ENCODE assay signal across 10 cellular contexts in the genomic region with DNA sequence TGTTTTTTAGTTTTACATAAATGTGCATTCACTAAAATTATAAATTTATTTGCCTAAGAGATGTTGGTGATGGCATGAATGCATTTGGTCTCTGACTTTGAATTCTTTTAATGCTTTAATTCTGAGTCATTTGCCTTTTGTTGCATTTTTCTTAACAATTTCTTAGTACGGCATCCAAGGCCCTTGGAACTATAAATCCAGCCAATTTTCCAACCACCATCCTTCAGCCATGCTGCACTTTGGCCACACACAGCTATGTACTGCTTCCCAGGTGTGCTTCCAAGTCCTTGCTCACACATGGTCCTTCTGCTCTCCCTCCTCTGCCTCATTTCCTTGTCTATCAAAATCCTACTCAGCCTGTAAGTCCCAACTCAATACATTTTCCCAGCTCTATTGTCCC.
DNase-seq lines count a peak whose midpoint lies in the region; ATAC-seq, FAIRE-seq and TF ChIP-seq lines count a peak whose summit lies in the region.
"Had no signal": no experiment of that assay in that cellular context is flagged by ENCODE, and none has a peak within 500 bp of the region (broad histone marks: within the 10 kb centered on the region; RNA-seq: fewer than 3 reads in every experiment).

No MANE protein-coding gene starts in this region.

- H3K36me3 Mint-ChIP-seq in astrocyte (ENCODE audit: low read depth, unreplicated experiment), result peaks cover 11% of the 10 kb centered on the region
- H3K36me3 Mint-ChIP-seq in mesothelial cell of epicardium, result peaks cover 18% of the 10 kb centered on the region
- peaks cover 72% of the 10 kb centered on the region for H3K36me3 Mint-ChIP-seq in activated T-cell treated with anti-CD3 and anti-CD28 coated beads, Interleukin-2, amount 50 U/mL, for 24 hours (ENCODE audit: low read depth)
- H3K36me3 Mint-ChIP-seq in CD8-positive, alpha-beta memory T cell, result peaks cover 5 to 67% (median 33%) of the 10 kb centered on the region in 3 donors

- no peak for TF ChIP-seq RAD21 in liver (IDR thresholded peaks at IDR 0.05)

- 89% methylated on average over 1 of the region's 1 CpG for WGBS in liver
- WGBS in right lobe of liver (ENCODE audit: insufficient coverage, low coverage, low lambda C conversion rate, missing lambda C conversion rate), result 63% methylated on average over 1 of the region's 1 CpG

- TF ChIP-seq CTCF in liver (IDR thresholded peaks at IDR 0.05; ENCODE audit: low read depth, low read length, missing input control) (no peak), right lobe of liver (IDR thresholded peaks at IDR 0.05) (no peak), astrocyte (IDR thresholded peaks at IDR 0.05; ENCODE audit: insufficient read depth, low read depth, low read length) (no peak), mesothelial cell of epicardium (IDR thresholded peaks at IDR 0.05; ENCODE audit: unreplicated experiment) (no peak)

- H3K9me3 ChIP-seq in liver (ENCODE audit: control insufficient read depth in 4 of 4, low read length in 3 of 4) (no peaks in the 10 kb centered on the region), right lobe of liver (no peaks in the 10 kb centered on the region), astrocyte (ENCODE audit: insufficient read depth, low read depth, low read length) (no peaks in the 10 kb centered on the region)
- H3K9me3 ChIP-seq in CD8-positive, alpha-beta memory T cell (ENCODE audit: low read length), result no peaks in the 10 kb centered on the region

- peak overlapping the region; percentile 38 for H3K27ac Mint-ChIP-seq in astrocyte (ENCODE audit: unreplicated experiment)
- H3K27ac Mint-ChIP-seq in mesothelial cell of epicardium, result peak overlapping the region; percentile 94
- no peak overlapping the region for H3K27ac Mint-ChIP-seq in activated T-cell treated with anti-CD3 and anti-CD28 coated beads, Interleukin-2, amount 50 U/mL, for 24 hours
- peak overlapping the region in 1 of 8 donors; percentile 56 for H3K27ac Mint-ChIP-seq in CD8-positive, alpha-beta memory T cell

- H2AFZ ChIP-seq in astrocyte (ENCODE audit: low read depth, low read length), result no peak overlapping the region

- H3K27ac ChIP-seq in liver (ENCODE audit: low read depth in 1 of 2, low read length in 2 of 2), result peak overlapping the region; percentile 22 to 84
- peak overlapping the region in 1 of 3 donors; percentile 72 for H3K27ac ChIP-seq in right lobe of liver
- peak overlapping the region; percentile 35 for H3K27ac ChIP-seq in astrocyte (ENCODE audit: low read depth, low read length)
- no peak overlapping the region for H3K27ac ChIP-seq in CD8-positive, alpha-beta memory T cell (ENCODE audit: low read depth, low read length)

- H3K27me3 Mint-ChIP-seq in astrocyte (ENCODE audit: low read depth, unreplicated experiment) (no peaks in the 10 kb centered on the region), mesothelial cell of epicardium (ENCODE audit: low read depth) (no peaks in the 10 kb centered on the region)
- no peaks in the 10 kb centered on the region for H3K27me3 Mint-ChIP-seq in activated T-cell treated with anti-CD3 and anti-CD28 coated beads, Interleukin-2, amount 50 U/mL, for 24 hours
- H3K27me3 Mint-ChIP-seq in CD8-positive, alpha-beta memory T cell, result no peaks in the 10 kb centered on the region

- no peak for DNase-seq in right lobe of liver
- DNase-seq in astrocyte (ENCODE audit: low read depth), result peak; percentile 92
- no peak for DNase-seq in mesothelial cell of epicardium (ENCODE audit: low spot score in 2 of 2, unreplicated experiment in 2 of 2)
- no peak for DNase-seq in NCI-H524 treated with DMSO at 0.1 percent for 48 hours (lab: John Stamatoyannopoulos, UW)
- no peak for DNase-seq in activated T-cell treated with anti-CD3 and anti-CD28 coated beads, Interleukin-2, amount 50 U/mL, for 24 hours
- no peak for DNase-seq in CD8-positive, alpha-beta memory T cell
- DNase-seq: activated naive CD4-positive, alpha-beta T cell treated with Interleukin-2 at 50 U/mL for 16 hours; left colon had no signal

- CTCF ChIA-PET in CD8-positive, alpha-beta memory T cell (lab: Charles Lee), result interaction anchor here (0.8 kb wide), 1 partner anchor 18 kb away, joined by 3 read pairs; no protein-coding TSS in a partner anchor

- H3K4me3 Mint-ChIP-seq in astrocyte (ENCODE audit: unreplicated experiment) (no peak overlapping the region), mesothelial cell of epicardium (no peak overlapping the region)
- H3K4me3 Mint-ChIP-seq in activated T-cell treated with anti-CD3 and anti-CD28 coated beads, Interleukin-2, amount 50 U/mL, for 24 hours, result no peak overlapping the region
- no peak overlapping the region for H3K4me3 Mint-ChIP-seq in CD8-positive, alpha-beta memory T cell

- no peak for TF ChIP-seq POLR2A in right lobe of liver (IDR thresholded peaks at IDR 0.05)

- H3K9ac ChIP-seq in liver (ENCODE audit: low read depth in 1 of 2, low read length in 2 of 2) (no peak overlapping the region), astrocyte (ENCODE audit: low read length) (peak overlapping the region; percentile 6)

- H4K20me1 ChIP-seq in astrocyte (ENCODE audit: insufficient read depth, low read length), result no peaks in the 10 kb centered on the region

- no peak for ATAC-seq in right lobe of liver
- no peak for ATAC-seq in HG03457 (IDR thresholded peaks at IDR 0.05; ENCODE audit: unreplicated experiment)
- ATAC-seq: left colon had no signal

- H3K27me3 ChIP-seq in liver (ENCODE audit: control insufficient read depth in 4 of 4, insufficient read depth in 4 of 4, low read length in 3 of 4), result no peaks in the 10 kb centered on the region
- no peaks in the 10 kb centered on the region for H3K27me3 ChIP-seq in right lobe of liver
- H3K27me3 ChIP-seq in astrocyte (ENCODE audit: insufficient read depth, low read length), result no peaks in the 10 kb centered on the region
- H3K27me3 ChIP-seq in CD8-positive, alpha-beta memory T cell (ENCODE audit: insufficient read depth, low read length, poor library complexity, severe bottlenecking), result no peaks in the 10 kb centered on the region

- H3K4me2 ChIP-seq in astrocyte (ENCODE audit: low read length), result peak overlapping the region; percentile 16

- H3K79me2 ChIP-seq in astrocyte (ENCODE audit: insufficient read depth, low read length), result no peaks in the 10 kb centered on the region

- POLR2A ChIA-PET in CD8-positive, alpha-beta memory T cell (lab: Charles Lee), result no interaction called here

- H3K4me1 Mint-ChIP-seq in astrocyte (ENCODE audit: low read depth, unreplicated experiment) (peaks cover 32% of the 10 kb centered on the region), mesothelial cell of epicardium (peaks cover 60% of the 10 kb centered on the region)
- H3K4me1 Mint-ChIP-seq in activated T-cell treated with anti-CD3 and anti-CD28 coated beads, Interleukin-2, amount 50 U/mL, for 24 hours (ENCODE audit: low read depth), result peaks cover 76% of the 10 kb centered on the region
- H3K4me1 Mint-ChIP-seq in CD8-positive, alpha-beta memory T cell, result peaks cover 39 to 54% (median 47%) of the 10 kb centered on the region in 3 donors

- FAIRE-seq in astrocyte (lab: Jason Lieb, UNC), result peak; percentile 90

- intact Hi-C loops in right lobe of liver (cut with DNase I), result loop anchor here (10.0 kb wide), 1 partner anchor 68 kb away; no protein-coding TSS in a partner anchor

- H3K9me3 Mint-ChIP-seq in astrocyte (ENCODE audit: unreplicated experiment) (no peaks in the 10 kb centered on the region), mesothelial cell of epicardium (no peaks in the 10 kb centered on the region)
- peaks cover 3% of the 10 kb centered on the region for H3K9me3 Mint-ChIP-seq in activated T-cell treated with anti-CD3 and anti-CD28 coated beads, Interleukin-2, amount 50 U/mL, for 24 hours
- H3K9me3 Mint-ChIP-seq in CD8-positive, alpha-beta memory T cell, result no peaks in the 10 kb centered on the region

- H3K36me3 ChIP-seq in liver (ENCODE audit: control insufficient read depth in 4 of 4, insufficient read depth in 3 of 4, low read depth in 1 of 4, low read length in 3 of 4) (peaks cover 0 to 2% (median 0%) of the 10 kb centered on the region in 4 donors), right lobe of liver (no peaks in the 10 kb centered on the region), astrocyte (ENCODE audit: insufficient read depth, low read length) (no peaks in the 10 kb centered on the region)
- peaks cover 11% of the 10 kb centered on the region for H3K36me3 ChIP-seq in CD8-positive, alpha-beta memory T cell (ENCODE audit: insufficient read depth, low read length)

- H3K4me1 ChIP-seq in liver (ENCODE audit: control insufficient read depth in 4 of 4, insufficient read depth in 4 of 4, low read length in 3 of 4) (peaks cover 17 to 66% (median 54%) of the 10 kb centered on the region in 4 donors), right lobe of liver (peaks cover 0 to 81% (median 36%) of the 10 kb centered on the region in 4 donors), astrocyte (ENCODE audit: insufficient read depth, low read length) (peaks cover 42% of the 10 kb centered on the region)
- H3K4me1 ChIP-seq in CD8-positive, alpha-beta memory T cell (ENCODE audit: insufficient read depth, low read length), result peaks cover 65% of the 10 kb centered on the region

- H3K4me3 ChIP-seq in liver (ENCODE audit: low read depth in 1 of 3, low read length in 3 of 3) (no peak overlapping the region), right lobe of liver (no peak overlapping the region), astrocyte (ENCODE audit: insufficient read depth, low read depth, low read length) (no peak overlapping the region)
- H3K4me3 ChIP-seq in CD8-positive, alpha-beta memory T cell (ENCODE audit: low read length), result no peak overlapping the region

TF ChIP-seq in liver, 16 proteins besides CTCF, POLR2A, EP300 and RAD21 (continues in another document):
- TF ChIP-seq GABPA (IDR thresholded peaks at IDR 0.05 in 1 of 2, conservative IDR thresholded peaks at IDR 0.05 in 1 of 2) (no peak), YY1 (IDR thresholded peaks at IDR 0.05) (no peak), SP1 (IDR thresholded peaks at IDR 0.05) (no peak), NR2F2 (IDR thresholded peaks at IDR 0.05) (no peak), RXRA (IDR thresholded peaks at IDR 0.05) (no peak), FOXA1 (IDR thresholded peaks at IDR 0.05) (no peak)
- TF ChIP-seq, protein P1, sequence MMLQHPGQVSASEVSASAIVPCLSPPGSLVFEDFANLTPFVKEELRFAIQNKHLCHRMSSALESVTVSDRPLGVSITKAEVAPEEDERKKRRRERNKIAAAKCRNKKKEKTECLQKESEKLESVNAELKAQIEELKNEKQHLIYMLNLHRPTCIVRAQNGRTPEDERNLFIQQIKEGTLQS (IDR thresholded peaks at IDR 0.05), result no peak
